ENCODE assay signal across 1 cellular context in genomic region chr19:17524651-17525050, GRCh38.
TF ChIP-seq lines count a peak whose summit lies in the region.

No MANE protein-coding gene starts in this region.

TF ChIP-seq in K562, 482 proteins besides CTCF, POLR2A, EP300 and RAD21 (continued from another document and continues in another):
- TF ChIP-seq E4F1 (CRISPR knock-in tag; IDR thresholded peaks at IDR 0.05; ENCODE audit: borderline replicate concordance) (no peak), MTA2 (IDR thresholded peaks at IDR 0.05; ENCODE audit: low read depth) (no peak), ZNF311 (CRISPR knock-in tag; IDR thresholded peaks at IDR 0.05) (no peak), NCOR1 (IDR thresholded peaks at IDR 0.05) (no peak), ZNF347 (CRISPR knock-in tag; IDR thresholded peaks at IDR 0.05; ENCODE audit: low read depth) (no peak), ZNF830 (CRISPR knock-in tag; IDR thresholded peaks at IDR 0.05) (no peak), TAF7 (tag; IDR thresholded peaks at IDR 0.05) (no peak), E2F3 (CRISPR knock-in tag; IDR thresholded peaks at IDR 0.05) (no peak), BRD4 (IDR thresholded peaks at IDR 0.05) (no peak), ZNF134 (CRISPR knock-in tag; conservative IDR thresholded peaks at IDR 0.05) (no peak), CBFA2T2 (conservative IDR thresholded peaks at IDR 0.05) (no peak), TARDBP (IDR thresholded peaks at IDR 0.05) (no peak), MGA (IDR thresholded peaks at IDR 0.05) (no peak), ZBTB2 (IDR thresholded peaks at IDR 0.05) (no peak), PHF21A (IDR thresholded peaks at IDR 0.05; ENCODE audit: borderline replicate concordance, low read depth) (no peak), HOMEZ (CRISPR knock-in tag; IDR thresholded peaks at IDR 0.05) (no peak), GATAD2A (IDR thresholded peaks at IDR 0.05) (no peak), PATZ1 (CRISPR knock-in tag; IDR thresholded peaks at IDR 0.05; ENCODE audit: borderline replicate concordance) (no peak), HDAC6 (IDR thresholded peaks at IDR 0.05; ENCODE audit: low read depth, low read length) (no peak), ZNF561 (CRISPR knock-in tag; conservative IDR thresholded peaks at IDR 0.05) (no peak), POLR3G (IDR thresholded peaks at IDR 0.05; ENCODE audit: extremely low read depth, insufficient read length, insufficient replicate concordance) (no peak), ETV5 (CRISPR knock-in tag; IDR thresholded peaks at IDR 0.05; ENCODE audit: low read depth) (no peak), CEBPZ (IDR thresholded peaks at IDR 0.05; ENCODE audit: borderline replicate concordance, low read depth, low read length) (peak; percentile 67; the same call in 1 of the 2 replicates), ADNP (tag; IDR thresholded peaks at IDR 0.05) (peak; percentile 70), BCOR (IDR thresholded peaks at IDR 0.05) (peak; percentile 97), LCOR (CRISPR knock-in tag; IDR thresholded peaks at IDR 0.05) (no peak), PHTF2 (CRISPR knock-in tag; IDR thresholded peaks at IDR 0.05) (no peak), ZNF584 (CRISPR knock-in tag; IDR thresholded peaks at IDR 0.05; ENCODE audit: low read depth) (no peak), PTBP1 (IDR thresholded peaks at IDR 0.05; ENCODE audit: low read depth, low read length) (peak; percentile 96), ZNF23 (CRISPR knock-in tag; IDR thresholded peaks at IDR 0.05) (no peak), TFE3 (CRISPR knock-in tag; IDR thresholded peaks at IDR 0.05) (no peak), ZNF24 (IDR thresholded peaks at IDR 0.05) (peak; percentile 75), SIN3B (IDR thresholded peaks at IDR 0.05; ENCODE audit: low read depth) (no peak), ZC3H8 (IDR thresholded peaks at IDR 0.05) (no peak), NFXL1 (CRISPR knock-in tag; IDR thresholded peaks at IDR 0.05) (no peak), ZFP36 (IDR thresholded peaks at IDR 0.05; ENCODE audit: low read depth, low read length, partially characterized antibody) (no peak)
